8 cellular contexts compared by ENCODE assay signal in the genomic region with DNA sequence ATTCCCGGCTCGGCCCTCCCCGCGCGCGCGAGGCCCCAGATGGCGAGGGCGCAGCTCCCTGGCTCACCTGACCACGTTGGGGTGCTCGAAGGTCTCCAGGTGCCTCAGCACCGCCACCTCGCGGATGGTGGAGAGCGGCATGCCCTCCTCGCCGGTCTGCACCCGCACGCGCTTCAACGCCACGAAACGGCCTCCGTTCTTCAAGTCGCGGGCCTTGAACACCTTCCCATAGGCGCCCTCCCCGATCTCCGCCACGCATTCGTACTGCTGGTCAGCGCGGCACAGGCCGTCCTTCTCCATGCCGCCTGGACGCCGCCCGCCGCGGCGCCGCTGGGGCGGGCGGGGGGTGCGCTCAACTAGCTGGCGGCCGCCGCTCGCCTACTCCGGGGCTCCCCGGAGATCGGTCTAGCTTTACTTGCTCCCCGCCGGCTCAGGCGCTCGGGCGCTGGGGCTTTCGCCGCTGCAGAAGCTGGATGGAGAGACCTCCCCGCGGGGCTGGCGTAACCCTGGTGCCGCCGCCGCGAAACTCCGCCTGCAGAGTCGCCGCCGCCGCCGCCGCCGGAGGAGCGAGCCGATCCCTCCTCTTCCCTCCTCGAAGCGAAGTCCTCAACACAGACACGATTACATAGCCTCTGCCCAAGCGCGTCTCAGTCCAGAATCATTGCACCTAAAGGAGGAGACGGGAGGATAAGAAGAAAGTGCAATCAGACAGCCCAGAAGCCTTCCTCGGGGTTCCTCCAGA. TPM values are rescaled to one million over a fixed set of nuclear protein-coding genes. Genes with fewer than 3 reads are reported as not detected.
DNase-seq lines count a peak whose midpoint lies in the region; ATAC-seq and TF ChIP-seq lines count a peak whose summit lies in the region.

No MANE protein-coding gene starts in this region.

- intact Hi-C loops in spleen (cut with DNase I; ENCODE audit: low total_unique reads) = loop anchor here (5.0 to 10.0 kb wide), 3 partner anchors 111 to 208 kb away; no protein-coding TSS in a partner anchor

- 0 to 1% (median 0%) methylated on average over 30 to 83 of the region's 83 CpGs for WGBS in spleen, 5 donors

- H3K4me1 ChIP-seq in spleen = peaks cover 9 to 67% (median 46%) of the 10 kb centered on the region in 6 donors

- ATAC-seq in HG02884 (IDR thresholded peaks at IDR 0.05; ENCODE audit: unreplicated experiment) = peak; percentile 50

- H3K27me3 ChIP-seq in brain microvascular endothelial cell (replicated peaks) (no peaks in the 10 kb centered on the region), spleen (replicated peaks in 1 of 7) (peaks cover 0 to 6% (median 0%) of the 10 kb centered on the region in 7 donors)

- no peaks in the 10 kb centered on the region for H3K9me3 ChIP-seq in spleen

- DNase-seq in NCI-H1436 (lab: John Stamatoyannopoulos, UW) = peak; percentile 72
- DNase-seq in NCI-H1436 treated with DMSO at 0.1 percent for 48 hours (lab: John Stamatoyannopoulos, UW) = no peak
- peak; percentile 72 to 86 for DNase-seq in NCI-H1930 (lab: John Stamatoyannopoulos, UW)
- DNase-seq in UCSD-AML1 (lab: John Stamatoyannopoulos, UW; ENCODE audit: unreplicated experiment) = peak; percentile 77
- peak; percentile 60 for DNase-seq in brain microvascular endothelial cell
- DNase-seq in iPS-NIHi7 (ENCODE audit: extremely low spot score) = peak; percentile 75
- DNase-seq in spleen = peak; percentile 98

- no peak for TF ChIP-seq POLR2A in spleen (IDR thresholded peaks at IDR 0.05)

- peak overlapping the region; percentile 92 for H3K4me3 ChIP-seq in brain microvascular endothelial cell (ENCODE audit: low read depth, low read length)
- peak overlapping the region; percentile 67 to 95 (median 82) for H3K4me3 ChIP-seq in spleen

- TF ChIP-seq CTCF in brain microvascular endothelial cell (IDR thresholded peaks at IDR 0.05; ENCODE audit: low read depth, low read length, missing control alignments) = peak; percentile 82
- TF ChIP-seq CTCF in spleen (IDR thresholded peaks at IDR 0.05 in 8 of 11, conservative IDR thresholded peaks at IDR 0.05 in 3 of 11) = peak; percentile 66 to 95 (median 87)

- in situ Hi-C loops in brain microvascular endothelial cell (cut with HindIII; ENCODE audit: low pct_ligation_motif_present, low sequenced_read_pairs) = no loop called here

- H3K36me3 ChIP-seq in brain microvascular endothelial cell (replicated peaks) (peaks cover 16% of the 10 kb centered on the region), spleen (no peaks in the 10 kb centered on the region)

- peak overlapping the region; percentile 85 for H3K27ac ChIP-seq in brain microvascular endothelial cell
- peak overlapping the region; percentile 78 to 91 (median 86) for H3K27ac ChIP-seq in spleen

RNA-seq across cellular contexts. Expression of a gene that starts 3.2 kb away (rescaled TPM):
- 10 to 100 TPM; 22.6 to 37.8 (median 29.9) TPM for total RNA-seq in spleen
- polyA plus RNA-seq in spleen = 1 to 10 TPM in 2 of 3 donors, under 1 TPM in 1; 0.91 to 2.0 (median 1.8) TPM
